Comparison of ENCODE assay signal across 8 cellular contexts in the genomic region with DNA sequence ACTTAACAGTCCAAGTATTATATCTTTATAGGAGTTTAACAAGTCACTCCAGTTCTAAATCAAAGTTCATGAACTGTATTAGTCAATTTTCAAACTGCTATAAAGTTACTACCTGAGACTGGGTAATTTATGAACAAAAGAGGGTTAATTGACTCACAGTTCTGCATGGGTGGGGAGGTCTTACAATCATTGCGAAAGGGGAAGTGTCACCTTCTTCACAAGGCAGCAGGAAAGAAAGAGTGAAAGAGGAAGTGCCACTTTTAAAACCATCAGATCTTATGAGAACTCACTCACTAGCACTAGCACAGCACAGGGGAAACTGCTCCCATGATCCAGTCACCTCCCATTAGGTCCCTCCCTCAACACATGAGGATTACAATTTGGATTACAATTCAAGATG.
DNase-seq lines count a peak whose midpoint lies in the region; ATAC-seq and TF ChIP-seq lines count a peak whose summit lies in the region.

No MANE protein-coding gene starts in this region.

- peak; percentile 91 for DNase-seq in NAMALWA (ENCODE audit: low spot score)
- DNase-seq in memory B cell (ENCODE audit: low spot score in 2 of 2) = peak; percentile 28 to 64
- no peak for DNase-seq in omental fat pad (ENCODE audit: low spot score)
- no peak for DNase-seq in NCI-H2196 (lab: John Stamatoyannopoulos, UW; ENCODE audit: unreplicated experiment)
- DNase-seq in osteocyte (ENCODE audit: extremely low spot score, unreplicated experiment) = no peak
- no peak for DNase-seq in activated CD4-positive, alpha-beta memory T cell treated with anti-CD3 and anti-CD28 coated beads for 36 hours

- H3K27me3 Mint-ChIP-seq in memory B cell = no peaks in the 10 kb centered on the region
- H3K27me3 Mint-ChIP-seq in osteocyte (ENCODE audit: unreplicated experiment) = peaks cover 8% of the 10 kb centered on the region
- H3K27me3 Mint-ChIP-seq in activated CD4-positive, alpha-beta memory T cell treated with anti-CD3 and anti-CD28 coated beads for 36 hours = peaks cover 7% of the 10 kb centered on the region

- POLR2A ChIA-PET in activated CD4-positive, alpha-beta memory T cell treated with anti-CD3 and anti-CD28 coated beads for 36 hours (lab: Charles Lee) = no interaction called here

- H3K27ac Mint-ChIP-seq in memory B cell (peak overlapping the region; percentile 18), osteocyte (ENCODE audit: unreplicated experiment) (no peak overlapping the region)
- H3K27ac Mint-ChIP-seq in activated CD4-positive, alpha-beta memory T cell treated with anti-CD3 and anti-CD28 coated beads for 36 hours = no peak overlapping the region

- H3K4me1 Mint-ChIP-seq in memory B cell (peaks cover 18% of the 10 kb centered on the region), osteocyte (ENCODE audit: unreplicated experiment) (no peaks in the 10 kb centered on the region)
- H3K4me1 Mint-ChIP-seq in activated CD4-positive, alpha-beta memory T cell treated with anti-CD3 and anti-CD28 coated beads for 36 hours (ENCODE audit: low read depth) = no peaks in the 10 kb centered on the region

- intact Hi-C loops in activated CD4-positive, alpha-beta memory T cell treated with anti-CD3 and anti-CD28 coated beads for 36 hours (cut with micrococcal nuclease) = no loop called here

- TF ChIP-seq CTCF in omental fat pad (IDR thresholded peaks at IDR 0.05) (no peak), osteocyte (IDR thresholded peaks at IDR 0.05) (no peak)

- ATAC-seq in GM18868 (IDR thresholded peaks at IDR 0.05; ENCODE audit: unreplicated experiment) (peak; percentile 100), HG02678 (IDR thresholded peaks at IDR 0.05; ENCODE audit: unreplicated experiment) (peak; percentile 99), memory B cell (ENCODE audit: low read depth) (peak; percentile 99), omental fat pad (ENCODE audit: low FRiP score) (no peak)

- H3K4me3 Mint-ChIP-seq in memory B cell (no peak overlapping the region), osteocyte (ENCODE audit: unreplicated experiment) (no peak overlapping the region)
- no peak overlapping the region for H3K4me3 Mint-ChIP-seq in activated CD4-positive, alpha-beta memory T cell treated with anti-CD3 and anti-CD28 coated beads for 36 hours

- H3K36me3 Mint-ChIP-seq in memory B cell (peaks cover 23% of the 10 kb centered on the region), osteocyte (ENCODE audit: unreplicated experiment) (no peaks in the 10 kb centered on the region)
- peaks cover 5% of the 10 kb centered on the region for H3K36me3 Mint-ChIP-seq in activated CD4-positive, alpha-beta memory T cell treated with anti-CD3 and anti-CD28 coated beads for 36 hours

- H3K9me3 Mint-ChIP-seq in memory B cell (peaks cover 10% of the 10 kb centered on the region), osteocyte (ENCODE audit: unreplicated experiment) (peaks cover 24% of the 10 kb centered on the region)
- H3K9me3 Mint-ChIP-seq in activated CD4-positive, alpha-beta memory T cell treated with anti-CD3 and anti-CD28 coated beads for 36 hours = peaks cover 20% of the 10 kb centered on the region

- CTCF ChIA-PET in activated CD4-positive, alpha-beta memory T cell treated with anti-CD3 and anti-CD28 coated beads for 36 hours (lab: Charles Lee) = no interaction called here

Comparison
In these comparisons a context has a peak if more than half of its experiments do, and no peak if none do; other contexts are left out.
1. DNase-seq: peak in NAMALWA (single experiment) and memory B cell (2 of 2); none in omental fat pad (single experiment), NCI-H2196 (single experiment), osteocyte (single experiment) and activated CD4-positive, alpha-beta memory T cell treated with anti-CD3 and anti-CD28 coated beads for 36 hours (single experiment).